Comparison of ENCODE assay signal across 8 cellular contexts in the genomic region with DNA sequence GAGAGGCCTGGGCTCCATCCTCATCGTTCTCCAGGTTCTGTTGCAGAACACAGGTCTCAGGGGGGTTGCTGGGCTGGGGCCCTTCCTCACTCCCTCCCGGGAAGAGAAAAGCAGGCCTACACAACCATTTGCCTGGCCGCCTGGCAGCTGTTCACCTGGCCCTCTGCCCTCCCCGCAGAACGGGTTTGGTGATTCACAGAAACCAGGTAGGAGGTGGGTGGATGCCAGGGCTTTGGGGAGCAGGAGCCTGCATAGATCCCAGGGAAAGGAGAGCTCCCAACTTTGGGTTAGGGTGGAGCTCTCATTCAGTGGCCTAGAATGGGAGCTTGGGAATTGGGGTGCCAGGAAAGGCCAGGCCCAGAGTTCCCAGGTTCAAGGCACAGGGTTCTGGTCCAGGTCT. TPM values are rescaled to one million over a fixed set of nuclear protein-coding genes. Genes with fewer than 3 reads are reported as not detected.
DNase-seq lines count a peak whose midpoint lies in the region; ATAC-seq and TF ChIP-seq lines count a peak whose summit lies in the region.

No MANE protein-coding gene starts in this region.

- 0% methylated on average over 2 of the region's 5 CpGs for WGBS in mammary epithelial cell (ENCODE audit: low coverage, missing lambda C conversion rate)
- WGBS in mesendoderm (ENCODE audit: extremely low coverage, insufficient coverage, low lambda C conversion rate), result no CpG with 5 or more reads among the region's 5 CpGs

- no peak overlapping the region for H4K8ac ChIP-seq in mesendoderm (ENCODE audit: low read depth, low read length)

- in situ Hi-C loops in mammary epithelial cell (cut with MboI; ENCODE audit: low sequenced_read_pairs in 2 of 2), result no loop called here

- H3K4me1 ChIP-seq in mammary epithelial cell (ENCODE audit: insufficient read depth, low read length) (peaks cover 26% of the 10 kb centered on the region), mesendoderm (ENCODE audit: control insufficient read depth, low read depth, low read length) (peaks cover 3% of the 10 kb centered on the region), upper lobe of right lung (peaks cover 26% of the 10 kb centered on the region)

- no TSS peak for BruUV-seq in mammary epithelial cell (replicated peaks; lab: Mats Ljungman, UMichigan)

- intact Hi-C loops in mammary epithelial cell (cut with micrococcal nuclease), result loop anchor here (2.0 kb wide), 2 partner anchors 17 to 67 kb away; a partner anchor contains a TSS
- intact Hi-C loops in upper lobe of right lung (cut with DNase I), result no loop called here

- peaks cover 2% of the 10 kb centered on the region for H3K79me1 ChIP-seq in mesendoderm (ENCODE audit: low read length)

- peak overlapping the region; percentile 86 for H2AFZ ChIP-seq in mammary epithelial cell (ENCODE audit: low read depth, low read length)

- no peak overlapping the region for H3K18ac ChIP-seq in mesendoderm (ENCODE audit: low read length)

- no peaks in the 10 kb centered on the region for H3K27me3 ChIP-seq in mammary epithelial cell (ENCODE audit: insufficient read depth, low read length)
- no peaks in the 10 kb centered on the region for H3K27me3 ChIP-seq in mesendoderm (ENCODE audit: insufficient read depth, low read length, poor library complexity)
- H3K27me3 ChIP-seq in upper lobe of right lung, result no peaks in the 10 kb centered on the region

- peaks cover 16% of the 10 kb centered on the region for H3K79me2 ChIP-seq in mammary epithelial cell (ENCODE audit: insufficient read depth, low read length)
- no peaks in the 10 kb centered on the region for H3K79me2 ChIP-seq in mesendoderm (ENCODE audit: control insufficient read depth, insufficient read depth, low read length)

- dilution Hi-C loops in mammary epithelial cell (cut with HindIII; ENCODE audit: low sequenced_read_pairs), result no loop called here

- H3K4me2 ChIP-seq in mammary epithelial cell (ENCODE audit: insufficient read depth, low read depth, low read length) (peak overlapping the region; percentile 88), mesendoderm (ENCODE audit: low read length) (peak overlapping the region; percentile 92)

- H2BK5ac ChIP-seq in mesendoderm (ENCODE audit: low read length), result no peak overlapping the region

- H4K20me1 ChIP-seq in mammary epithelial cell (ENCODE audit: insufficient read depth, low read length), result no peaks in the 10 kb centered on the region

- CTCF ChIA-PET in mammary epithelial cell (lab: Charles Lee; ENCODE audit: low non-redundant PET), result interaction anchor here (0.8 kb wide), 1 partner anchor 117 kb away, joined by 4 read pairs; no protein-coding TSS in a partner anchor

- ATAC-seq in upper lobe of right lung, result peak; percentile 7
- ATAC-seq in GM21619 (IDR thresholded peaks at IDR 0.05; ENCODE audit: unreplicated experiment), result no peak

- no peak overlapping the region for H2BK15ac ChIP-seq in mesendoderm (replicated peaks; ENCODE audit: low read depth)

- H3K4ac ChIP-seq in mesendoderm (ENCODE audit: low read depth, low read length), result no peak overlapping the region

- peak overlapping the region; percentile 86 to 95 (median 92) for H3K4me3 ChIP-seq in mammary epithelial cell (replicated peaks in 1 of 3; ENCODE audit: insufficient read depth in 1 of 3, low read depth in 2 of 3, low read length in 3 of 3)
- H3K4me3 ChIP-seq in mesendoderm (ENCODE audit: low read length), result no peak overlapping the region
- H3K4me3 ChIP-seq in upper lobe of right lung, result peak overlapping the region; percentile 97

- TF ChIP-seq CTCF in mammary epithelial cell (conservative IDR thresholded peaks at IDR 0.05 in 1 of 2, IDR thresholded peaks at IDR 0.05 in 1 of 2; ENCODE audit: extremely low read depth in 1 of 2, insufficient read depth in 1 of 2, low read depth in 1 of 2, low read length in 2 of 2) (no peak), upper lobe of right lung (IDR thresholded peaks at IDR 0.05) (no peak)

- no peak overlapping the region for H2AK5ac ChIP-seq in mesendoderm (ENCODE audit: low read length)

- H3K27ac ChIP-seq in mammary epithelial cell (ENCODE audit: insufficient read depth, low read depth, low read length) (peak overlapping the region; percentile 71), mesendoderm (ENCODE audit: low read depth, low read length) (no peak overlapping the region), upper lobe of right lung (peak overlapping the region; percentile 93)

- no peak overlapping the region for H4K5ac ChIP-seq in mesendoderm (ENCODE audit: low read length)

- no peaks in the 10 kb centered on the region for H3K36me3 ChIP-seq in mammary epithelial cell (ENCODE audit: insufficient read depth, low read length)
- no peaks in the 10 kb centered on the region for H3K36me3 ChIP-seq in mesendoderm (ENCODE audit: control insufficient read depth, insufficient read depth, low read length)
- H3K36me3 ChIP-seq in upper lobe of right lung, result no peaks in the 10 kb centered on the region

- peak; percentile 37 for DNase-seq in DMS79 treated with DMSO at 0.1 percent for 48 hours (lab: John Stamatoyannopoulos, UW)
- peak; percentile 43 for DNase-seq in NCI-H1105 treated with DMSO at 0.1 percent for 48 hours (lab: John Stamatoyannopoulos, UW)
- peak; percentile 92 for DNase-seq in mammary epithelial cell
- no peak for DNase-seq in mesendoderm
- peak; percentile 92 for DNase-seq in upper lobe of right lung
- no peak for DNase-seq in kidney glomerular epithelial cell (lab: John Stamatoyannopoulos, UW)
- no peak for DNase-seq in foreskin melanocyte

- H3K23ac ChIP-seq in mesendoderm (ENCODE audit: low read length), result peak overlapping the region; percentile 66

- peak overlapping the region; percentile 96 for H3K56ac ChIP-seq in mesendoderm (ENCODE audit: low read length)

- H2BK120ac ChIP-seq in mesendoderm (ENCODE audit: low read depth, low read length), result peak overlapping the region; percentile 5

- H3K9ac ChIP-seq in mammary epithelial cell (ENCODE audit: insufficient read depth, low read length), result peak overlapping the region; percentile 75
- H3K9ac ChIP-seq in mesendoderm (ENCODE audit: low read length), result peak overlapping the region; percentile 91

- H3K9me3 ChIP-seq in mammary epithelial cell (replicated peaks; ENCODE audit: insufficient read depth, low read length), result no peaks in the 10 kb centered on the region
- no peaks in the 10 kb centered on the region for H3K9me3 ChIP-seq in upper lobe of right lung

RNA-seq across cellular contexts. Expression of a gene that starts 1.0 kb away (rescaled TPM):
- total RNA-seq in mammary epithelial cell, result 10 to 100 TPM; 55.3 to 69.4 TPM
- 118 TPM for polyA plus RNA-seq in mammary epithelial cell
- 5.5 TPM for polyA minus RNA-seq in mammary epithelial cell
- 27.8 TPM for polyA plus RNA-seq in mesendoderm (2013, experiment 1 of 2)
- polyA plus RNA-seq in mesendoderm (2013, experiment 2 of 2), result 25.7 TPM
- total RNA-seq in upper lobe of right lung, result 46.9 TPM

RNA-seq across cellular contexts. Expression of a gene that starts 12.9 kb away (rescaled TPM):
- total RNA-seq in mammary epithelial cell, result 1 to 10 TPM; 1.8 to 5.8 TPM
- 0.52 TPM for polyA plus RNA-seq in mammary epithelial cell
- polyA minus RNA-seq in mammary epithelial cell, result not detected
- 0.06 TPM for polyA plus RNA-seq in mesendoderm (2013, experiment 1 of 2)
- polyA plus RNA-seq in mesendoderm (2013, experiment 2 of 2), result not detected
- total RNA-seq in upper lobe of right lung, result 3.2 TPM

RNA-seq across cellular contexts. Expression of a gene that starts 14.8 kb away (rescaled TPM):
- total RNA-seq in mammary epithelial cell (10 to 100 TPM; 34.5 to 36.2 TPM), upper lobe of right lung (87.0 TPM)
- 61.3 TPM for polyA plus RNA-seq in mammary epithelial cell
- polyA minus RNA-seq in mammary epithelial cell, result 10.2 TPM
- polyA plus RNA-seq in mesendoderm (2013, experiment 1 of 2), result 14.4 TPM
- 14.2 TPM for polyA plus RNA-seq in mesendoderm (2013, experiment 2 of 2)

RNA-seq across cellular contexts. Expression of a gene that starts 15.5 kb away (rescaled TPM):
- total RNA-seq in mammary epithelial cell, result not detected
- polyA plus RNA-seq in mammary epithelial cell, result not detected
- not detected for polyA minus RNA-seq in mammary epithelial cell
- polyA plus RNA-seq in mesendoderm (2013, experiment 1 of 2), result not detected
- not detected for polyA plus RNA-seq in mesendoderm (2013, experiment 2 of 2)
- total RNA-seq in upper lobe of right lung, result not detected

RNA-seq across cellular contexts. Expression of a gene that starts 24.8 kb away (rescaled TPM):
- 10 to 100 TPM; 62.8 to 74.4 TPM for total RNA-seq in mammary epithelial cell
- 77.3 TPM for polyA plus RNA-seq in mammary epithelial cell
- 50.2 TPM for polyA minus RNA-seq in mammary epithelial cell
- polyA plus RNA-seq in mesendoderm (2013, experiment 1 of 2), result 44.3 TPM
- 48.8 TPM for polyA plus RNA-seq in mesendoderm (2013, experiment 2 of 2)
- 132 TPM for total RNA-seq in upper lobe of right lung

Comparison
In these comparisons a context has a peak if more than half of its experiments do, and no peak if none do; other contexts are left out.
1. DNase-seq: peak in DMS79 treated with DMSO at 0.1 percent for 48 hours (single experiment), NCI-H1105 treated with DMSO at 0.1 percent for 48 hours (single experiment), mammary epithelial cell (single experiment) and upper lobe of right lung (single experiment); none in mesendoderm (single experiment), kidney glomerular epithelial cell (single experiment) and foreskin melanocyte (single experiment).